In the genomic region with DNA sequence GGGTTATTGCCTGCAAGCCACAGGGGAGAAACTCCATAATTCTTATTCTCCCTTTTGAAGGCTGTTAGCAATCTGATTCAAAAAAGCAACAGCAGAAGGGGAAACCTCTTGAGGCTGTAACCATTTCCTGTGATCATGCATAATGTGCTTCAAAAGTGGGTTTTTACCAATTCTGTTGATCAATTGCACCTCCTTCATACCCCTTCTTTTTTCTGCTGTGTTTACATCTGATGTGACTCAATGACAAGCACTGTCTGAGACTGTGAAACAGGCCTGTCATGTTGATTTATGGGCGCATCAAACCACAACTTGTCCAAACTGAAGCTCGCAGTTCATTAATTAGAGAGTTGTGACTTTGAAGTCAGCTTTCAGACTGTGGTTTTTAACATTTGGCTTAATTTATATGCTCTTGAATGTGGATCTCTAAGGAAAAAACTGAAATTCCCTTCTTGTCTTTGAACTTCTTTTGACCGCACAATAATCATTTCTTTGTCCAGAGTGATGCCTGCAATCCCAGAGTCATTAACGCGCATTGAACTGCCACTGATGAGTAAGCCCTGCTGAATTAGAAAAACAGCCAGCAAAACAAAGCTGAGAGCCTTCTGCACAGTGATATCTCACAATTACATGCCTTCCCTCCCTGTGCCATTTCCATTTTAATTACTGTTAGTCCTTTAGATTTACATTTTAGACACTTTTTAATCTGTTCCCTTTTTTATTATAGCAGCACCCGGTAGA, we compare ENCODE assay signal across 8 cellular contexts.
DNase-seq lines count a peak whose midpoint lies in the region; ATAC-seq and TF ChIP-seq lines count a peak whose summit lies in the region.

No MANE protein-coding gene starts in this region.

- BruUV-seq in Caco-2 (replicated peaks; lab: Mats Ljungman, UMichigan) = no TSS peak

- peaks cover 42% of the 10 kb centered on the region for H3K4me1 ChIP-seq in Caco-2

- TF ChIP-seq CTCF in Caco-2 (IDR thresholded peaks at IDR 0.05; ENCODE audit: insufficient read depth in 1 of 2, low read depth in 1 of 2, low read length in 1 of 2, severe bottlenecking in 1 of 2, unreplicated experiment in 1 of 2) (no peak), dorsolateral prefrontal cortex (IDR thresholded peaks at IDR 0.05 in 54 of 56, conservative IDR thresholded peaks at IDR 0.05 in 2 of 56; ENCODE audit: low read depth in 1 of 56, partially characterized antibody in 56 of 56) (peak in 1 of 56 donors; percentile 14), neural crest cell (conservative IDR thresholded peaks at IDR 0.05) (no peak)

- H3K27ac Mint-ChIP-seq in Caco-2 (ENCODE audit: unreplicated experiment) (peak overlapping the region; percentile 72), neural crest cell (ENCODE audit: unreplicated experiment) (no peak overlapping the region)

- CTCF ChIA-PET in Caco-2 (lab: Charles Lee) = no interaction called here

- H3K9me3 Mint-ChIP-seq in Caco-2 (ENCODE audit: unreplicated experiment) (no peaks in the 10 kb centered on the region), neural crest cell (no peaks in the 10 kb centered on the region)

- POLR2A ChIA-PET in Caco-2 (lab: Charles Lee) = no interaction called here

- H3K27me3 ChIP-seq in Caco-2 (replicated peaks; ENCODE audit: control insufficient read depth, insufficient read depth, low read length) (no peaks in the 10 kb centered on the region), dorsolateral prefrontal cortex (no peaks in the 10 kb centered on the region)

- H3K9me3 ChIP-seq in Caco-2 = no peaks in the 10 kb centered on the region

- no peak for ATAC-seq in GM19035 (IDR thresholded peaks at IDR 0.05; ENCODE audit: unreplicated experiment)
- no peak for ATAC-seq in HG02840 (IDR thresholded peaks at IDR 0.05; ENCODE audit: low FRiP score, unreplicated experiment)
- ATAC-seq in GM21723 (IDR thresholded peaks at IDR 0.05; ENCODE audit: unreplicated experiment) = no peak

- H3K36me3 Mint-ChIP-seq in Caco-2 (ENCODE audit: insufficient read depth, unreplicated experiment) (peaks cover 99% of the 10 kb centered on the region), neural crest cell (ENCODE audit: low read depth) (peaks cover 3% of the 10 kb centered on the region)

- peaks cover 4% of the 10 kb centered on the region for H3K36me3 ChIP-seq in Caco-2 (ENCODE audit: control insufficient read depth, insufficient read depth, low read length)

- H3K4me1 Mint-ChIP-seq in Caco-2 (ENCODE audit: low read depth, unreplicated experiment) (peaks cover 56% of the 10 kb centered on the region), neural crest cell (peaks cover 70% of the 10 kb centered on the region)

- H3K4me3 Mint-ChIP-seq in Caco-2 (ENCODE audit: unreplicated experiment) = no peak overlapping the region
- peak overlapping the region; percentile 1 for H3K4me3 Mint-ChIP-seq in neural crest cell

- H3K4me3 ChIP-seq in Caco-2 (ENCODE audit: low read depth, low read length) (no peak overlapping the region), dorsolateral prefrontal cortex (peak overlapping the region in 13 of 59 donors; percentile 3 to 38 (median 14))

- DNase-seq in Caco-2 (no peak), NOMO-1 treated with DMSO at 0.1 percent for 48 hours (lab: John Stamatoyannopoulos, UW; ENCODE audit: unreplicated experiment) (peak; percentile 59), dorsolateral prefrontal cortex (peak in 1 of 10 donors; percentile 58), neural crest cell (ENCODE audit: low read depth, low spot score) (no peak), RPMI8226 (no peak)

- intact Hi-C loops in Caco-2 (cut with micrococcal nuclease; ENCODE audit: unreplicated experiment) (no loop called here), dorsolateral prefrontal cortex (cut with DNase I) (loop anchor here in 1 of 2 donors (5.0 kb wide), 1 partner anchor 43 kb away; no protein-coding TSS in a partner anchor)

- H3K27me3 Mint-ChIP-seq in Caco-2 (ENCODE audit: insufficient read depth, unreplicated experiment) = no peaks in the 10 kb centered on the region
- no peaks in the 10 kb centered on the region for H3K27me3 Mint-ChIP-seq in neural crest cell (ENCODE audit: low read depth)

- H3K27ac ChIP-seq in dorsolateral prefrontal cortex = peak overlapping the region; percentile 43 to 98 (median 92)
